ENCODE assay signal across 8 cellular contexts in the genomic region with DNA sequence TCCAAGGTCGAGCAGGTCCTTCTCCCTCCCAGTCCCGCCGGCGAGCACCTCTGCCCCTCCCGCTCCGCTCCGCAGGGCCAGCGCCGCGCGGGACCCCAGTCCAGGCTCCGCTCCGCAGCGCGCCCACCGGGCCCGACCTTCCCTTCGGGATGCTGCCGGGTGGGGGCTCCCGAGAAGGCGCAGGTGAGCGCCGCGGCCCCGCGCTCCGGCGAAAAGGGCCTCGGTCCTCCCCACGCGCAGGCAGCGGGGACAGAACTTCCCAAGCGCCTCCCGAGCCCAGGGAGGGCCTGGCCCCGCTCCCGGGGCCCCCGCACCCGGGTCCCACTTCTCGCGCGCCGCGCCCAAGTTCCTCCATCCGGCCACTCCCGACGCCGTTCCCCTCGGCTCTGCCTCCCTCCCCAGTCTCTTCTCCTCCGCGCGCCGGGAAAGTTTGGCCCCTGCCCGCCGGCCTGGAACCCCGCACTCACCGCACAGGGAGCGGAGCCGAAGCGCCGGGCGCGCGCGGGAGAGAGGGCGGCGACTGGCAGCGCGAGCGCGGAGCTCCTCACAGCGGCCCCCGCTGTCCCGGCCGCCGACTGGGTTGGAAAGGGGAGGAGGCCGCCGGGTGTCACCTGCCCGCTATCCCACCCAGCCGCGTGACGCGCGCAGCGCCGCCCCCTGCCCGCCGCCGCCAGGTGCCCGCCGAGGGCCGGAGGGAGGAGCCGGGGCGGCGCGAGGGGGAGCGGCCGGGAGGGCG. TPM values are rescaled to one million over a fixed set of nuclear protein-coding genes. Genes with fewer than 3 reads are reported as not detected.
A peak's percentile ranks its signal among the peaks of the same experiment; 100 is the strongest.
DNase-seq lines count a peak whose midpoint lies in the region; ATAC-seq and TF ChIP-seq lines count a peak whose summit lies in the region.

A gene (minus strand): TSS at position 577 of the 736 bp plus-strand sequence. CDS start 56,872 bp downstream, outside the sequence.

- peak in 1 of 2 donors; percentile 41 for TF ChIP-seq POLR2A in vagina (IDR thresholded peaks at IDR 0.05)

- H3K27me3 ChIP-seq in Caco-2 (replicated peaks; ENCODE audit: control insufficient read depth, insufficient read depth, low read length), result 0 out of 2 replicates have a peak, but pooled peaks cover 2% of the 10 kb centered on the region
- no peaks in the 10 kb centered on the region for H3K27me3 ChIP-seq in vagina

- H3K36me3 Mint-ChIP-seq in Caco-2 (ENCODE audit: insufficient read depth, unreplicated experiment) (peaks cover 11% of the 10 kb centered on the region), osteocyte (ENCODE audit: unreplicated experiment) (no peaks in the 10 kb centered on the region)
- H3K36me3 Mint-ChIP-seq in activated T-helper 1 cell treated with anti-CD3 and anti-CD28 coated beads, Interleukin-12 subunit alpha, Interleukin-12 subunit beta, Interleukin-2, Interleukin-4 antibody, amounts not matched to agents 30 ng/mL and 10 ng/mL and 1 ng/mL, durations not matched to agents 14 hours and 24 hours and 36 hours (ENCODE audit: low read depth), result no peaks in the 10 kb centered on the region

- no peaks in the 10 kb centered on the region for H3K27me3 Mint-ChIP-seq in Caco-2 (ENCODE audit: insufficient read depth, unreplicated experiment)
- peaks cover 63% of the 10 kb centered on the region for H3K27me3 Mint-ChIP-seq in activated T-helper 1 cell treated with anti-CD3 and anti-CD28 coated beads, Interleukin-12 subunit alpha, Interleukin-12 subunit beta, Interleukin-2, Interleukin-4 antibody, amounts not matched to agents 30 ng/mL and 10 ng/mL and 1 ng/mL, durations not matched to agents 14 hours and 24 hours and 36 hours (ENCODE audit: insufficient read depth)
- peaks cover 75% of the 10 kb centered on the region for H3K27me3 Mint-ChIP-seq in osteocyte (ENCODE audit: unreplicated experiment)

- POLR2A ChIA-PET in Caco-2 (lab: Charles Lee), result interaction anchor here (0.7 to 2.2 kb wide), 3 partner anchors 29 to 144 kb away, joined by 3 to 23 read pairs (median 3); a partner anchor contains a TSS

- BruUV-seq in Caco-2 (replicated peaks; lab: Mats Ljungman, UMichigan), result no TSS peak

- intact Hi-C loops in Caco-2 (cut with micrococcal nuclease; ENCODE audit: unreplicated experiment) (loop anchor here (1.0 to 10.0 kb wide), 4 partner anchors 34 to 167 kb away; no protein-coding TSS in a partner anchor), head of caudate nucleus (cut with DNase I) (no loop called here), vagina (cut with DNase I) (no loop called here)
- intact Hi-C loops in activated T-helper 1 cell treated with anti-CD3 and anti-CD28 coated beads, Interleukin-12 subunit alpha, Interleukin-12 subunit beta, Interleukin-2, Interleukin-4 antibody, amounts not matched to agents 30 ng/mL and 10 ng/mL and 1 ng/mL, durations not matched to agents 14 hours and 24 hours and 36 hours (cut with micrococcal nuclease), result loop anchor here (1.0 to 10.0 kb wide), 4 partner anchors 13 to 441 kb away; a partner anchor contains a TSS

- CTCF ChIA-PET in Caco-2 (lab: Charles Lee), result interaction anchor here (0.6 to 1.6 kb wide), 5 partner anchors 49 to 168 kb away, joined by 3 to 8 read pairs (median 4); a partner anchor contains a TSS

- H3K9me3 ChIP-seq in Caco-2 (no peaks in the 10 kb centered on the region), vagina (no peaks in the 10 kb centered on the region)

- peaks cover 31% of the 10 kb centered on the region for H3K4me1 Mint-ChIP-seq in Caco-2 (ENCODE audit: low read depth, unreplicated experiment)
- peaks cover 12% of the 10 kb centered on the region for H3K4me1 Mint-ChIP-seq in activated T-helper 1 cell treated with anti-CD3 and anti-CD28 coated beads, Interleukin-12 subunit alpha, Interleukin-12 subunit beta, Interleukin-2, Interleukin-4 antibody, amounts not matched to agents 30 ng/mL and 10 ng/mL and 1 ng/mL, durations not matched to agents 14 hours and 24 hours and 36 hours (ENCODE audit: low read depth)
- peaks cover 14% of the 10 kb centered on the region for H3K4me1 Mint-ChIP-seq in osteocyte (ENCODE audit: unreplicated experiment)

- ATAC-seq in GM19372 (IDR thresholded peaks at IDR 0.05; ENCODE audit: low read depth, unreplicated experiment) (peak; percentile 88), HG03432 (IDR thresholded peaks at IDR 0.05; ENCODE audit: unreplicated experiment) (peak; percentile 96)

- TF ChIP-seq CTCF in Caco-2 (IDR thresholded peaks at IDR 0.05; ENCODE audit: insufficient read depth in 1 of 2, low read depth in 1 of 2, low read length in 1 of 2, severe bottlenecking in 1 of 2, unreplicated experiment in 1 of 2) (peak; percentile 36 to 56), osteocyte (IDR thresholded peaks at IDR 0.05) (peak; percentile 54), vagina (IDR thresholded peaks at IDR 0.05) (no peak)

- peaks cover 4% of the 10 kb centered on the region; the same call in 1 of the 2 replicates for H3K4me1 ChIP-seq in Caco-2
- H3K4me1 ChIP-seq in vagina, result peaks cover 12% of the 10 kb centered on the region

- H3K36me3 ChIP-seq in Caco-2 (ENCODE audit: control insufficient read depth, insufficient read depth, low read length) (no peaks in the 10 kb centered on the region), vagina (no peaks in the 10 kb centered on the region)

- H3K9me3 Mint-ChIP-seq in Caco-2 (ENCODE audit: unreplicated experiment) (no peaks in the 10 kb centered on the region), osteocyte (ENCODE audit: unreplicated experiment) (no peaks in the 10 kb centered on the region)
- no peaks in the 10 kb centered on the region for H3K9me3 Mint-ChIP-seq in activated T-helper 1 cell treated with anti-CD3 and anti-CD28 coated beads, Interleukin-12 subunit alpha, Interleukin-12 subunit beta, Interleukin-2, Interleukin-4 antibody, amounts not matched to agents 30 ng/mL and 10 ng/mL and 1 ng/mL, durations not matched to agents 14 hours and 24 hours and 36 hours

- H3K27ac ChIP-seq in vagina, result peak within 1 kb of the TSS; percentile 55

- H3K4me3 ChIP-seq in Caco-2 (ENCODE audit: low read depth, low read length), result peak within 1 kb of the TSS; percentile 97
- peak within 1 kb of the TSS; percentile 57 to 63 for H3K4me3 ChIP-seq in vagina

- DNase-seq in Caco-2 (peak; percentile 92 to 96), NCI-H748 treated with DMSO at 0.1 percent for 48 hours (lab: John Stamatoyannopoulos, UW) (peak; percentile 77), head of caudate nucleus (peak; percentile 41 to 93 (median 86)), osteocyte (ENCODE audit: extremely low spot score, unreplicated experiment) (peak; percentile 86), vagina (ENCODE audit: extremely low spot score in 2 of 2) (no peak)
- DNase-seq in activated T-helper 1 cell treated with anti-CD3 and anti-CD28 coated beads, Interleukin-12 subunit alpha, Interleukin-12 subunit beta, Interleukin-2, Interleukin-4 antibody, amounts not matched to agents 30 ng/mL and 10 ng/mL and 1 ng/mL, durations not matched to agents 14 hours and 24 hours and 36 hours (ENCODE audit: low spot score), result peak; percentile 37

- H3K4me3 Mint-ChIP-seq in Caco-2 (ENCODE audit: unreplicated experiment) (peak within 1 kb of the TSS; percentile 96), osteocyte (ENCODE audit: unreplicated experiment) (peak within 1 kb of the TSS; percentile 83)
- peak within 1 kb of the TSS; percentile 84 for H3K4me3 Mint-ChIP-seq in activated T-helper 1 cell treated with anti-CD3 and anti-CD28 coated beads, Interleukin-12 subunit alpha, Interleukin-12 subunit beta, Interleukin-2, Interleukin-4 antibody, amounts not matched to agents 30 ng/mL and 10 ng/mL and 1 ng/mL, durations not matched to agents 14 hours and 24 hours and 36 hours

- H3K27ac Mint-ChIP-seq in Caco-2 (ENCODE audit: unreplicated experiment) (peak within 1 kb of the TSS; percentile 86), osteocyte (ENCODE audit: unreplicated experiment) (no peak within 1 kb of the TSS)
- H3K27ac Mint-ChIP-seq in activated T-helper 1 cell treated with anti-CD3 and anti-CD28 coated beads, Interleukin-12 subunit alpha, Interleukin-12 subunit beta, Interleukin-2, Interleukin-4 antibody, amounts not matched to agents 30 ng/mL and 10 ng/mL and 1 ng/mL, durations not matched to agents 14 hours and 24 hours and 36 hours, result no peak within 1 kb of the TSS

RNA-seq across cellular contexts. Expression of the gene that starts here (rescaled TPM):
- total RNA-seq in Caco-2 (2022) (16.4 and 19.1 TPM in 2 replicates), osteocyte (0.46 and 0.47 TPM in 2 replicates), vagina (3.9 TPM)
- total RNA-seq in activated T-helper 1 cell treated with anti-CD3 and anti-CD28 coated beads, Interleukin-12 subunit alpha, Interleukin-12 subunit beta, Interleukin-2, Interleukin-4 antibody, amounts not matched to agents 30 ng/mL and 10 ng/mL and 1 ng/mL, durations not matched to agents 14 hours and 24 hours and 36 hours, result 0.34 and 0.49 TPM in 2 replicates

Comparison
In these comparisons a context has a peak if more than half of its experiments do, and no peak if none do; other contexts are left out.
1. Peak in DNase-seq in activated T-helper 1 cell treated with anti-CD3 and anti-CD28 coated beads, Interleukin-12 subunit alpha, Interleukin-12 subunit beta, Interleukin-2, Interleukin-4 antibody, amounts not matched to agents 30 ng/mL and 10 ng/mL and 1 ng/mL, durations not matched to agents 14 hours and 24 hours and 36 hours; RNA of the gene not detected or under 1 TPM.
2. Peak in DNase-seq in osteocyte; RNA of the gene not detected or under 1 TPM.
3. DNase-seq: peak in Caco-2 (2 of 2), NCI-H748 treated with DMSO at 0.1 percent for 48 hours (single experiment) and head of caudate nucleus (42 of 42); none in vagina (0 of 2).
4. CTCF ChIP-seq: peak in Caco-2 (2 of 2) and osteocyte (single experiment); none in vagina (0 of 3).
5. intact Hi-C loops: an anchor here in Caco-2 (1.0 to 10.0 kb wide) and activated T-helper 1 cell treated with anti-CD3 and anti-CD28 coated beads, Interleukin-12 subunit alpha, Interleukin-12 subunit beta, Interleukin-2, Interleukin-4 antibody, amounts not matched to agents 30 ng/mL and 10 ng/mL and 1 ng/mL, durations not matched to agents 14 hours and 24 hours and 36 hours (1.0 to 10.0 kb wide); none called in head of caudate nucleus and vagina.
6. Peak in every context shown above with its lines, with median percentiles within 50 percentile points of each other: H3K4me3 Mint-ChIP-seq.